ENCODE assay signal across 1 cellular context in genomic region chr19:48591021-48591420, GRCh38.
TF ChIP-seq lines count a peak whose summit lies in the region.

No MANE protein-coding gene starts in this region.

TF ChIP-seq in GM23338, 12 proteins besides CTCF, POLR2A, EP300 and RAD21:
- TF ChIP-seq, protein P1, sequence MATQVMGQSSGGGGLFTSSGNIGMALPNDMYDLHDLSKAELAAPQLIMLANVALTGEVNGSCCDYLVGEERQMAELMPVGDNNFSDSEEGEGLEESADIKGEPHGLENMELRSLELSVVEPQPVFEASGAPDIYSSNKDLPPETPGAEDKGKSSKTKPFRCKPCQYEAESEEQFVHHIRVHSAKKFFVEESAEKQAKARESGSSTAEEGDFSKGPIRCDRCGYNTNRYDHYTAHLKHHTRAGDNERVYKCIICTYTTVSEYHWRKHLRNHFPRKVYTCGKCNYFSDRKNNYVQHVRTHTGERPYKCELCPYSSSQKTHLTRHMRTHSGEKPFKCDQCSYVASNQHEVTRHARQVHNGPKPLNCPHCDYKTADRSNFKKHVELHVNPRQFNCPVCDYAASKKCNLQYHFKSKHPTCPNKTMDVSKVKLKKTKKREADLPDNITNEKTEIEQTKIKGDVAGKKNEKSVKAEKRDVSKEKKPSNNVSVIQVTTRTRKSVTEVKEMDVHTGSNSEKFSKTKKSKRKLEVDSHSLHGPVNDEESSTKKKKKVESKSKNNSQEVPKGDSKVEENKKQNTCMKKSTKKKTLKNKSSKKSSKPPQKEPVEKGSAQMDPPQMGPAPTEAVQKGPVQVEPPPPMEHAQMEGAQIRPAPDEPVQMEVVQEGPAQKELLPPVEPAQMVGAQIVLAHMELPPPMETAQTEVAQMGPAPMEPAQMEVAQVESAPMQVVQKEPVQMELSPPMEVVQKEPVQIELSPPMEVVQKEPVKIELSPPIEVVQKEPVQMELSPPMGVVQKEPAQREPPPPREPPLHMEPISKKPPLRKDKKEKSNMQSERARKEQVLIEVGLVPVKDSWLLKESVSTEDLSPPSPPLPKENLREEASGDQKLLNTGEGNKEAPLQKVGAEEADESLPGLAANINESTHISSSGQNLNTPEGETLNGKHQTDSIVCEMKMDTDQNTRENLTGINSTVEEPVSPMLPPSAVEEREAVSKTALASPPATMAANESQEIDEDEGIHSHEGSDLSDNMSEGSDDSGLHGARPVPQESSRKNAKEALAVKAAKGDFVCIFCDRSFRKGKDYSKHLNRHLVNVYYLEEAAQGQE (IDR thresholded peaks at IDR 0.05; ENCODE audit: unreplicated experiment), result no peak
- TF ChIP-seq NANOG (IDR thresholded peaks at IDR 0.05; ENCODE audit: borderline replicate concordance) (no peak), POLR2AphosphoS5 (IDR thresholded peaks at IDR 0.05; ENCODE audit: low read depth) (no peak), EZH2phosphoT487 (IDR thresholded peaks at IDR 0.05; ENCODE audit: unreplicated experiment) (no peak), ZNF331 (CRISPR knock-in tag; IDR thresholded peaks at IDR 0.05; ENCODE audit: low read depth) (no peak), JUNB (IDR thresholded peaks at IDR 0.05; ENCODE audit: unreplicated experiment) (no peak), CREB1 (CRISPR knock-in tag; IDR thresholded peaks at IDR 0.05; ENCODE audit: low read depth) (no peak), ZNF462 (CRISPR knock-in tag; IDR thresholded peaks at IDR 0.05) (no peak), EZH2 (IDR thresholded peaks at IDR 0.05; ENCODE audit: low read depth, unreplicated experiment) (no peak), STAT1 (IDR thresholded peaks at IDR 0.05; ENCODE audit: unreplicated experiment) (no peak), ZNF114 (CRISPR knock-in tag; IDR thresholded peaks at IDR 0.05) (no peak)
- TF ChIP-seq, protein P2, sequence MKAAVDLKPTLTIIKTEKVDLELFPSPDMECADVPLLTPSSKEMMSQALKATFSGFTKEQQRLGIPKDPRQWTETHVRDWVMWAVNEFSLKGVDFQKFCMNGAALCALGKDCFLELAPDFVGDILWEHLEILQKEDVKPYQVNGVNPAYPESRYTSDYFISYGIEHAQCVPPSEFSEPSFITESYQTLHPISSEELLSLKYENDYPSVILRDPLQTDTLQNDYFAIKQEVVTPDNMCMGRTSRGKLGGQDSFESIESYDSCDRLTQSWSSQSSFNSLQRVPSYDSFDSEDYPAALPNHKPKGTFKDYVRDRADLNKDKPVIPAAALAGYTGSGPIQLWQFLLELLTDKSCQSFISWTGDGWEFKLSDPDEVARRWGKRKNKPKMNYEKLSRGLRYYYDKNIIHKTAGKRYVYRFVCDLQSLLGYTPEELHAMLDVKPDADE (IDR thresholded peaks at IDR 0.05), result no peak
